ENCODE assay signal across 10 cellular contexts in genomic region chr6:7144810-7145209, GRCh38. TPM values are rescaled to one million over a fixed set of nuclear protein-coding genes. Genes with fewer than 3 reads are reported as not detected.
A peak's percentile ranks its signal among the peaks of the same experiment; 100 is the strongest.
DNase-seq lines count a peak whose midpoint lies in the region; TF ChIP-seq lines count a peak whose summit lies in the region.
"Had no signal": no experiment of that assay in that cellular context is flagged by ENCODE, and none has a peak within 500 bp of the region (broad histone marks: within the 10 kb centered on the region; RNA-seq: fewer than 3 reads in every experiment).

No MANE protein-coding gene starts in this region.

- 55% methylated on average over 5 of the region's 5 CpGs for WGBS in mammary epithelial cell (ENCODE audit: low coverage, missing lambda C conversion rate)

- no peaks in the 10 kb centered on the region for H3K36me3 Mint-ChIP-seq in activated naive CD4-positive, alpha-beta T cell treated with anti-CD3 and anti-CD28 coated beads for 36 hours (ENCODE audit: low read depth)

- peak overlapping the region; percentile 71 for H3K4me3 Mint-ChIP-seq in activated naive CD4-positive, alpha-beta T cell treated with anti-CD3 and anti-CD28 coated beads for 36 hours
- H3K4me3 Mint-ChIP-seq: activated T-cell treated with anti-CD3 and anti-CD28 coated beads, Interleukin-2, amount 50 U/mL, for 24 hours had no signal

- H3K9me3 ChIP-seq in mammary epithelial cell (replicated peaks; ENCODE audit: insufficient read depth, low read length) (no peaks in the 10 kb centered on the region), muscle layer of duodenum (ENCODE audit: control insufficient read depth in 1 of 2, low read length in 2 of 2) (no peaks in the 10 kb centered on the region), uterus (no peaks in the 10 kb centered on the region)

- H2AFZ ChIP-seq in mammary epithelial cell (ENCODE audit: low read depth, low read length), result no peak overlapping the region

- CTCF ChIA-PET in activated naive CD4-positive, alpha-beta T cell treated with anti-CD3 and anti-CD28 coated beads for 36 hours (lab: Charles Lee), result interaction anchor here (0.5 to 2.1 kb wide), 7 partner anchors 9 to 762 kb away, joined by 3 to 7 read pairs (median 3); partner anchors contain the start of gene RREB1
- CTCF ChIA-PET in mammary epithelial cell (lab: Charles Lee; ENCODE audit: low non-redundant PET), result no interaction called here

- no peak for TF ChIP-seq CTCF in mammary epithelial cell (conservative IDR thresholded peaks at IDR 0.05 in 1 of 2, IDR thresholded peaks at IDR 0.05 in 1 of 2; ENCODE audit: extremely low read depth in 1 of 2, insufficient read depth in 1 of 2, low read depth in 1 of 2, low read length in 2 of 2)
- no peak for TF ChIP-seq CTCF in uterus (IDR thresholded peaks at IDR 0.05)

- BruUV-seq in mammary epithelial cell (replicated peaks; lab: Mats Ljungman, UMichigan), result no TSS peak

- H3K27ac Mint-ChIP-seq in activated naive CD4-positive, alpha-beta T cell treated with anti-CD3 and anti-CD28 coated beads for 36 hours, result peak overlapping the region; percentile 37

- H3K27me3 ChIP-seq in mammary epithelial cell (ENCODE audit: insufficient read depth, low read length) (no peaks in the 10 kb centered on the region), muscle layer of duodenum (ENCODE audit: low read depth, low read length) (no peaks in the 10 kb centered on the region), uterus (no peaks in the 10 kb centered on the region)

- in situ Hi-C loops in mammary epithelial cell (cut with MboI; ENCODE audit: low sequenced_read_pairs in 2 of 2), result no loop called here

- H3K4me1 ChIP-seq in mammary epithelial cell (ENCODE audit: insufficient read depth, low read length) (peaks cover 58% of the 10 kb centered on the region), muscle layer of duodenum (ENCODE audit: control insufficient read depth in 1 of 2, insufficient read depth in 2 of 2, low read length in 2 of 2) (peaks cover 31 to 51% of the 10 kb centered on the region in 2 donors), uterus (peaks cover 0 to 12% of the 10 kb centered on the region in 2 donors)

- H3K27me3 Mint-ChIP-seq in activated naive CD4-positive, alpha-beta T cell treated with anti-CD3 and anti-CD28 coated beads for 36 hours (ENCODE audit: low read depth), result no peaks in the 10 kb centered on the region
- H3K27me3 Mint-ChIP-seq: activated T-cell treated with anti-CD3 and anti-CD28 coated beads, Interleukin-2, amount 50 U/mL, for 24 hours had no signal

- H3K9ac ChIP-seq in mammary epithelial cell (ENCODE audit: insufficient read depth, low read length), result peak overlapping the region; percentile 30

- peak overlapping the region; percentile 76 for H3K4me2 ChIP-seq in mammary epithelial cell (ENCODE audit: insufficient read depth, low read depth, low read length)

- dilution Hi-C loops in mammary epithelial cell (cut with HindIII; ENCODE audit: low sequenced_read_pairs), result no loop called here

- peaks cover 76% of the 10 kb centered on the region for H3K4me1 Mint-ChIP-seq in activated naive CD4-positive, alpha-beta T cell treated with anti-CD3 and anti-CD28 coated beads for 36 hours (ENCODE audit: low read depth)

- H3K4me3 ChIP-seq in mammary epithelial cell (replicated peaks in 1 of 3; ENCODE audit: insufficient read depth in 1 of 3, low read depth in 2 of 3, low read length in 3 of 3), result no peak overlapping the region
- H3K4me3 ChIP-seq in muscle layer of duodenum (ENCODE audit: low read depth in 1 of 2, low read length in 2 of 2), result no peak overlapping the region
- no peak overlapping the region for H3K4me3 ChIP-seq in uterus

- peaks cover 96% of the 10 kb centered on the region for H3K79me2 ChIP-seq in mammary epithelial cell (ENCODE audit: insufficient read depth, low read length)

- H3K27ac ChIP-seq in mammary epithelial cell (ENCODE audit: insufficient read depth, low read depth, low read length) (peak overlapping the region; percentile 63), muscle layer of duodenum (ENCODE audit: low read length) (peak overlapping the region; percentile 93), uterus (peak overlapping the region; percentile 72 to 86)

- DNase-seq in activated naive CD4-positive, alpha-beta T cell treated with anti-CD3 and anti-CD28 coated beads for 36 hours, result no peak
- DNase-seq in activated naive CD4-positive, alpha-beta T cell treated with anti-CD3 and anti-CD28 coated beads, Interleukin-2, amount 50 U/mL, for 16 hours, result no peak
- DNase-seq in mammary epithelial cell (no peak), uterus (no peak), CD1c-positive myeloid dendritic cell (ENCODE audit: extremely low spot score) (no peak), NCI-H1048 (lab: John Stamatoyannopoulos, UW) (no peak)
- no peak for DNase-seq in stimulated activated CD4-positive, alpha-beta T cell treated with anti-CD3 and anti-CD28 coated beads, Interleukin-1b, Interleukin-23, amount 100 ng/mL, for 48 hours
- DNase-seq: activated T-cell treated with anti-CD3 and anti-CD28 coated beads, Interleukin-2, amount 50 U/mL, for 24 hours; effector CD4-positive, alpha-beta T cell had no signal

- intact Hi-C loops in activated naive CD4-positive, alpha-beta T cell treated with anti-CD3 and anti-CD28 coated beads for 36 hours (cut with micrococcal nuclease), result loop anchor here (5.0 kb wide), 1 partner anchor 333 kb away; no protein-coding TSS in a partner anchor
- intact Hi-C loops in mammary epithelial cell (cut with micrococcal nuclease) (loop anchor here (5.0 kb wide), 2 partner anchors 38 to 343 kb away; partner anchors contain the start of gene RREB1), uterus (cut with DNase I; ENCODE audit: low total_unique reads) (no loop called here)

- TF ChIP-seq POLR2A in uterus (IDR thresholded peaks at IDR 0.05), result no peak

- no peaks in the 10 kb centered on the region for H3K9me3 Mint-ChIP-seq in activated naive CD4-positive, alpha-beta T cell treated with anti-CD3 and anti-CD28 coated beads for 36 hours
- H3K9me3 Mint-ChIP-seq: activated T-cell treated with anti-CD3 and anti-CD28 coated beads, Interleukin-2, amount 50 U/mL, for 24 hours had no signal

- no peaks in the 10 kb centered on the region for H3K36me3 ChIP-seq in mammary epithelial cell (ENCODE audit: insufficient read depth, low read length)
- H3K36me3 ChIP-seq in muscle layer of duodenum (ENCODE audit: control insufficient read depth in 1 of 2, insufficient read depth in 2 of 2, low read length in 2 of 2), result no peaks in the 10 kb centered on the region
- H3K36me3 ChIP-seq in uterus, result no peaks in the 10 kb centered on the region

- no peaks in the 10 kb centered on the region for H4K20me1 ChIP-seq in mammary epithelial cell (ENCODE audit: insufficient read depth, low read length)

RNA-seq across cellular contexts. Expression of gene RREB1, which starts 37.0 kb away (rescaled TPM):
- total RNA-seq in activated naive CD4-positive, alpha-beta T cell treated with anti-CD3 and anti-CD28 coated beads for 36 hours, result 10 to 100 TPM; 10.8 to 12.2 TPM
- total RNA-seq in mammary epithelial cell (10 to 100 TPM; 25.3 to 39.3 TPM), uterus (10 to 100 TPM; 15.1 to 65.9 (median 22.7) TPM)
- 3.7 TPM for polyA plus RNA-seq in mammary epithelial cell
- 77.1 TPM for polyA minus RNA-seq in mammary epithelial cell
